ENCODE assay signal across 9 cellular contexts in genomic region chr1:166113630-166114029, GRCh38.
"Had no signal": no experiment of that assay in that cellular context is flagged by ENCODE, and none has a peak within 500 bp of the region (broad histone marks: within the 10 kb centered on the region; RNA-seq: fewer than 3 reads in every experiment).

No MANE protein-coding gene starts in this region.

- H3K27ac ChIP-seq: GM23248 had no signal

- H3K36me3 ChIP-seq: HAP-1 had no signal

- H3K27ac Mint-ChIP-seq: GM23338, HFFc6 had no signal

- H3K4me3 Mint-ChIP-seq: GM23338, H9, HFFc6 had no signal

- H3K4me1 ChIP-seq: HAP-1 had no signal

- DNase-seq: GM23248, GOT3, H7, H9, HCEC 1CT, HFFc6 had no signal

- H3K9me3 Mint-ChIP-seq: GM23338, H9 had no signal

- H3K4me3 ChIP-seq: GM23248, GM23338, HAP-1 had no signal

- ATAC-seq: GM23338, HCT116 had no signal

- H3K4me1 Mint-ChIP-seq: GM23338 had no signal

- H3K9me3 ChIP-seq: HAP-1 had no signal
